Comparison of ENCODE assay signal across 13 cellular contexts in genomic region chr5:28542968-28543367, GRCh38.
A peak's percentile ranks its signal among the peaks of the same experiment; 100 is the strongest.
DNase-seq lines count a peak whose midpoint lies in the region; ATAC-seq, FAIRE-seq and TF ChIP-seq lines count a peak whose summit lies in the region.
"Had no signal": no experiment of that assay in that cellular context is flagged by ENCODE, and none has a peak within 500 bp of the region (broad histone marks: within the 10 kb centered on the region; RNA-seq: fewer than 3 reads in every experiment).

No MANE protein-coding gene starts in this region.

- H4K20me1 ChIP-seq in DND-41 (ENCODE audit: insufficient read depth, low read length), result no peaks in the 10 kb centered on the region
- H4K20me1 ChIP-seq in astrocyte (ENCODE audit: insufficient read depth, low read length), result no peaks in the 10 kb centered on the region
- H4K20me1 ChIP-seq: BLaER1 treated with 17β-estradiol and CSF1 and Interleukin-3, amounts not matched to agents 10 nM and 100 nM had no signal

- WGBS in body of pancreas, 2 donors, result 42 to 44% methylated on average over 3 of the region's 3 CpGs

- H3K9me3 Mint-ChIP-seq in astrocyte (ENCODE audit: unreplicated experiment), result peaks cover 3% of the 10 kb centered on the region

- peaks cover 9% of the 10 kb centered on the region for H3K4me1 Mint-ChIP-seq in astrocyte (ENCODE audit: low read depth, unreplicated experiment)

- no peak overlapping the region for H2AFZ ChIP-seq in DND-41 (ENCODE audit: low read depth, low read length)
- H2AFZ ChIP-seq in astrocyte (ENCODE audit: low read depth, low read length), result no peak overlapping the region

- H3K4me3 ChIP-seq in DND-41 (ENCODE audit: low read depth in 1 of 2, low read length in 2 of 2) (no peak overlapping the region), NB4 (ENCODE audit: low read depth, low read length) (no peak overlapping the region), astrocyte (ENCODE audit: insufficient read depth, low read depth, low read length) (no peak overlapping the region), kidney epithelial cell (ENCODE audit: low read depth, low read length) (no peak overlapping the region), colonic mucosa (no peak overlapping the region), body of pancreas (no peak overlapping the region)
- H3K4me3 ChIP-seq: ascending aorta; BLaER1 treated with 17β-estradiol and CSF1 and Interleukin-3, amounts not matched to agents 10 nM and 100 nM; esophagus muscularis mucosa had no signal

- TF ChIP-seq CTCF in DND-41 (IDR thresholded peaks at IDR 0.05; ENCODE audit: borderline replicate concordance, extremely low read depth, low read length, poor library complexity, severe bottlenecking) (no peak), NB4 (IDR thresholded peaks at IDR 0.05; ENCODE audit: low read depth, low read length) (no peak), astrocyte (IDR thresholded peaks at IDR 0.05; ENCODE audit: insufficient read depth, low read depth, low read length) (no peak), kidney epithelial cell (IDR thresholded peaks at IDR 0.05; ENCODE audit: insufficient read depth, low read length, poor library complexity, severe bottlenecking) (no peak), colonic mucosa (IDR thresholded peaks at IDR 0.05) (no peak), body of pancreas (IDR thresholded peaks at IDR 0.05) (no peak), omental fat pad (IDR thresholded peaks at IDR 0.05) (no peak)

- no peak for FAIRE-seq in astrocyte (lab: Jason Lieb, UNC)

- H3K27ac ChIP-seq in DND-41 (ENCODE audit: low read length) (no peak overlapping the region), astrocyte (ENCODE audit: low read depth, low read length) (no peak overlapping the region), colonic mucosa (no peak overlapping the region), body of pancreas (no peak overlapping the region)
- H3K27ac ChIP-seq: ascending aorta; BLaER1 treated with 17β-estradiol and CSF1 and Interleukin-3, amounts not matched to agents 10 nM and 100 nM; esophagus muscularis mucosa had no signal

- ATAC-seq in DND-41 (ENCODE audit: insufficient read depth, low read depth) (peak; percentile 33; the same call in 1 of the 3 replicates), body of pancreas (no peak), omental fat pad (ENCODE audit: low FRiP score) (no peak), GM19397 (IDR thresholded peaks at IDR 0.05; ENCODE audit: unreplicated experiment) (no peak)

- H3K4me1 ChIP-seq in DND-41 (ENCODE audit: insufficient read depth, low read length) (no peaks in the 10 kb centered on the region), astrocyte (ENCODE audit: insufficient read depth, low read length) (peaks cover 12% of the 10 kb centered on the region), colonic mucosa (no peaks in the 10 kb centered on the region), body of pancreas (no peaks in the 10 kb centered on the region)
- H3K4me1 ChIP-seq: ascending aorta, esophagus muscularis mucosa had no signal

- no peak overlapping the region for H3K4me3 Mint-ChIP-seq in astrocyte (ENCODE audit: unreplicated experiment)

- H3K27me3 Mint-ChIP-seq in astrocyte (ENCODE audit: low read depth, unreplicated experiment), result no peaks in the 10 kb centered on the region

- intact Hi-C loops in colonic mucosa (cut with DNase I), result no loop called here
- intact Hi-C loops in body of pancreas (cut with DNase I), result no loop called here

- no peak for DNase-seq in DND-41
- DNase-seq in NB4 (ENCODE audit: low read depth), result peak; percentile 4
- DNase-seq in astrocyte (ENCODE audit: low read depth), result peak; percentile 98
- peak; percentile 44 for DNase-seq in kidney epithelial cell (ENCODE audit: low read depth)
- DNase-seq in colonic mucosa, result no peak
- no peak for DNase-seq in body of pancreas
- DNase-seq in omental fat pad (ENCODE audit: low spot score), result no peak
- DNase-seq: islet precursor cell, NCI-H187 treated with DMSO at 0.1 percent for 48 hours had no signal

- H3K9me3 ChIP-seq in DND-41 (ENCODE audit: insufficient read depth, low read length, severe bottlenecking), result no peaks in the 10 kb centered on the region
- H3K9me3 ChIP-seq in astrocyte (ENCODE audit: insufficient read depth, low read depth, low read length), result no peaks in the 10 kb centered on the region
- no peaks in the 10 kb centered on the region for H3K9me3 ChIP-seq in colonic mucosa
- H3K9me3 ChIP-seq in body of pancreas, result no peaks in the 10 kb centered on the region
- H3K9me3 ChIP-seq: ascending aorta, esophagus muscularis mucosa had no signal

- H3K36me3 ChIP-seq in DND-41 (ENCODE audit: insufficient read depth, low read length), result no peaks in the 10 kb centered on the region
- no peaks in the 10 kb centered on the region for H3K36me3 ChIP-seq in astrocyte (ENCODE audit: insufficient read depth, low read length)
- H3K36me3 ChIP-seq in kidney epithelial cell (ENCODE audit: control insufficient read depth, insufficient read depth, low read length), result no peaks in the 10 kb centered on the region
- H3K36me3 ChIP-seq in colonic mucosa, result no peaks in the 10 kb centered on the region
- no peaks in the 10 kb centered on the region for H3K36me3 ChIP-seq in body of pancreas (replicated peaks in 1 of 2; ENCODE audit: insufficient read depth in 1 of 2, low read depth in 2 of 2)
- H3K36me3 ChIP-seq: ascending aorta; BLaER1 treated with 17β-estradiol and CSF1 and Interleukin-3, amounts not matched to agents 10 nM and 100 nM; esophagus muscularis mucosa had no signal

- no peak overlapping the region for H3K4me2 ChIP-seq in DND-41 (ENCODE audit: insufficient read depth, low read length)
- H3K4me2 ChIP-seq in astrocyte (ENCODE audit: low read length), result peak overlapping the region; percentile 26
- H3K4me2 ChIP-seq: BLaER1 treated with 17β-estradiol and CSF1 and Interleukin-3, amounts not matched to agents 10 nM and 100 nM had no signal

- H3K79me2 ChIP-seq in DND-41 (ENCODE audit: insufficient read depth, low read length) (no peaks in the 10 kb centered on the region), astrocyte (ENCODE audit: insufficient read depth, low read length) (no peaks in the 10 kb centered on the region)

- TF ChIP-seq POLR2A in NB4 (IDR thresholded peaks at IDR 0.05; ENCODE audit: extremely low read depth, insufficient read length), result no peak
- no peak for TF ChIP-seq POLR2A in body of pancreas (IDR thresholded peaks at IDR 0.05)

- H3K36me3 Mint-ChIP-seq in astrocyte (ENCODE audit: low read depth, unreplicated experiment), result no peaks in the 10 kb centered on the region

- H3K9ac ChIP-seq in DND-41 (ENCODE audit: low read depth, low read length) (no peak overlapping the region), astrocyte (ENCODE audit: low read length) (no peak overlapping the region), colonic mucosa (ENCODE audit: low read depth in 2 of 2, low read length in 2 of 2) (no peak overlapping the region)
- H3K9ac ChIP-seq: BLaER1 treated with 17β-estradiol and CSF1 and Interleukin-3, amounts not matched to agents 10 nM and 100 nM had no signal

- H3K27ac Mint-ChIP-seq in astrocyte (ENCODE audit: unreplicated experiment), result no peak overlapping the region

- H3K27me3 ChIP-seq in DND-41 (ENCODE audit: insufficient read depth, low read length, poor library complexity), result no peaks in the 10 kb centered on the region
- H3K27me3 ChIP-seq in astrocyte (ENCODE audit: insufficient read depth, low read length), result no peaks in the 10 kb centered on the region
- H3K27me3 ChIP-seq in kidney epithelial cell (ENCODE audit: control insufficient read depth, insufficient read depth, low read length), result no peaks in the 10 kb centered on the region
- H3K27me3 ChIP-seq in colonic mucosa, result no peaks in the 10 kb centered on the region
- no peaks in the 10 kb centered on the region for H3K27me3 ChIP-seq in body of pancreas
- H3K27me3 ChIP-seq: ascending aorta; BLaER1 treated with 17β-estradiol and CSF1 and Interleukin-3, amounts not matched to agents 10 nM and 100 nM; esophagus muscularis mucosa had no signal

Comparison
In these comparisons a context has a peak if more than half of its experiments do, and no peak if none do; other contexts are left out.
1. DNase-seq: peak in NB4 (single experiment), astrocyte (single experiment) and kidney epithelial cell (single experiment); none in DND-41 (single experiment), colonic mucosa (single experiment), body of pancreas (0 of 4) and omental fat pad (single experiment).